In genomic region chrX:150436200-150436599, GRCh38 we compare ENCODE assay signal across 19 cellular contexts.
"Had no signal": no experiment of that assay in that cellular context is flagged by ENCODE, and none has a peak within 500 bp of the region (broad histone marks: within the 10 kb centered on the region; RNA-seq: fewer than 3 reads in every experiment).

No MANE protein-coding gene starts in this region.

- DNase-seq: effector CD4-positive, alpha-beta T cell; endodermal cell; heart left ventricle; hippocampal formation; mammary epithelial cell; mucosa of descending colon; naive thymus-derived CD8-positive, alpha-beta T cell; posterior cingulate gyrus; right cardiac atrium; small intestine; stimulated activated CD4-positive, alpha-beta T cell treated with anti-CD3 and anti-CD28 coated beads, Interleukin-12 subunit alpha, Interleukin-12 subunit beta, amount 100 ng/mL, for 4 hours; stimulated activated naive CD4-positive, alpha-beta T cell; stomach; substantia nigra; transverse colon had no signal

- ATAC-seq: heart left ventricle; mucosa of descending colon; naive thymus-derived CD8-positive, alpha-beta T cell; right cardiac atrium had no signal

- H3K4me1 ChIP-seq: heart left ventricle, stomach, transverse colon had no signal

- H3K4me3 Mint-ChIP-seq: endodermal cell; naive thymus-derived CD8-positive, alpha-beta T cell had no signal

- FAIRE-seq: frontal cortex, small intestine had no signal

- H3K4me1 Mint-ChIP-seq: endodermal cell; naive thymus-derived CD8-positive, alpha-beta T cell had no signal

- H3K36me3 ChIP-seq: heart left ventricle, neutrophil, stomach, thoracic aorta, transverse colon had no signal

- H3K36me3 Mint-ChIP-seq: naive thymus-derived CD8-positive, alpha-beta T cell had no signal

- H3K27me3 ChIP-seq: heart left ventricle, neutrophil, stomach, transverse colon had no signal

- H3K27ac Mint-ChIP-seq: endodermal cell; naive thymus-derived CD8-positive, alpha-beta T cell had no signal

- H3K9me3 ChIP-seq: mucosa of descending colon, neutrophil, thoracic aorta, transverse colon had no signal

- H3K27me3 Mint-ChIP-seq: naive thymus-derived CD8-positive, alpha-beta T cell had no signal

- H3K27ac ChIP-seq: coronary artery, heart left ventricle, neutrophil, stomach, thoracic aorta, transverse colon had no signal

- H3K4me3 ChIP-seq: coronary artery, heart left ventricle, mucosa of descending colon, stomach, thoracic aorta, transverse colon had no signal
